Comparison of ENCODE assay signal across 16 cellular contexts in the genomic region with DNA sequence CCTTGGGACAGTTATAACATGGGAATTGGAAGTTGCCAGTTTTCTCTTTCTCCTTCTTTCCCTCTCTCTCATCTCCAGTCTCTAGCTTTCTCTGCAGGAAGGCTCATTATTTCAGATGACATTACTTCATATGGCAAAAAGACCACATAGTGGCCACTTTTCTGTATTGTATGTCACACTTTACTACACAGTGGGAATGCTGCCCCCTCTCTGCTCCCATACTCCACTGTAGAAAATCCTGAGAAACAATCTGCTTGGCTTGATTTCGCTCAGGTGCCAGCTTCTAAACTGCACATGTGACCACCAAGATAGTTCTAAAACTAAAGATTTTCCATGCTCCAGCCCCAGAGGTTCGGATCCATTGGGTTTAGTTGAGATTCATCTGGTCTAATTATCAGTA.
A peak's percentile ranks its signal among the peaks of the same experiment; 100 is the strongest.
DNase-seq lines count a peak whose midpoint lies in the region; ATAC-seq and TF ChIP-seq lines count a peak whose summit lies in the region.
"Had no signal": no experiment of that assay in that cellular context is flagged by ENCODE, and none has a peak within 500 bp of the region (broad histone marks: within the 10 kb centered on the region; RNA-seq: fewer than 3 reads in every experiment).

No MANE protein-coding gene starts in this region.

- H3K9me3 ChIP-seq in neural progenitor cell (ENCODE audit: low read depth), result no peaks in the 10 kb centered on the region
- H3K9me3 ChIP-seq: BLaER1, HAP-1 had no signal

- H3K27me3 ChIP-seq in dorsolateral prefrontal cortex, result no peaks in the 10 kb centered on the region
- no peaks in the 10 kb centered on the region for H3K27me3 ChIP-seq in neural progenitor cell
- H3K27me3 ChIP-seq: BLaER1 had no signal

- peaks cover 2% of the 10 kb centered on the region for H3K4me1 Mint-ChIP-seq in neural progenitor cell
- H3K4me1 Mint-ChIP-seq in osteocyte (ENCODE audit: unreplicated experiment), result no peaks in the 10 kb centered on the region

- H3K27ac Mint-ChIP-seq in neural progenitor cell (no peak overlapping the region), osteocyte (ENCODE audit: unreplicated experiment) (no peak overlapping the region)
- H3K27ac Mint-ChIP-seq: CD8-positive, alpha-beta T cell had no signal

- H3K36me3 Mint-ChIP-seq in neural progenitor cell, result no peaks in the 10 kb centered on the region
- no peaks in the 10 kb centered on the region for H3K36me3 Mint-ChIP-seq in osteocyte (ENCODE audit: unreplicated experiment)
- H3K36me3 Mint-ChIP-seq: CD8-positive, alpha-beta T cell had no signal

- DNase-seq in NCI-H82 (lab: John Stamatoyannopoulos, UW), result peak; percentile 11
- no peak for DNase-seq in NCI-H82 treated with DMSO at 0.1 percent for 48 hours (lab: John Stamatoyannopoulos, UW; ENCODE audit: unreplicated experiment)
- DNase-seq in dorsolateral prefrontal cortex, result no peak
- DNase-seq in neural progenitor cell (ENCODE audit: low spot score), result peak; percentile 5
- DNase-seq in Right ventricle myocardium inferior (ENCODE audit: missing footprints), result no peak
- DNase-seq in osteocyte (ENCODE audit: extremely low spot score, unreplicated experiment), result no peak
- DNase-seq: CD8-positive, alpha-beta T cell; DMS79 treated with DMSO at 0.1 percent for 48 hours; NCI-H187; NCI-H526 treated with DMSO at 0.1 percent for 48 hours; SHP77 treated with DMSO at 0.1 percent for 48 hours; T-helper 1 cell had no signal

- peaks cover 6% of the 10 kb centered on the region for H3K4me1 ChIP-seq in neural progenitor cell
- H3K4me1 ChIP-seq: BLaER1, HAP-1 had no signal

- H3K4me3 Mint-ChIP-seq in neural progenitor cell (no peak overlapping the region), osteocyte (ENCODE audit: unreplicated experiment) (no peak overlapping the region)
- H3K4me3 Mint-ChIP-seq: CD8-positive, alpha-beta T cell had no signal

- no peaks in the 10 kb centered on the region for H3K79me2 ChIP-seq in neural progenitor cell (ENCODE audit: low read depth)

- H3K9ac ChIP-seq in neural progenitor cell, result no peak overlapping the region
- H3K9ac ChIP-seq: BLaER1 had no signal

- no peaks in the 10 kb centered on the region for H3F3A ChIP-seq in neural progenitor cell (ENCODE audit: low read depth)

- TF ChIP-seq CTCF in LNCAP (IDR thresholded peaks at IDR 0.05) (peak; percentile 12; the same call in 1 of the 2 replicates), dorsolateral prefrontal cortex (IDR thresholded peaks at IDR 0.05 in 54 of 56, conservative IDR thresholded peaks at IDR 0.05 in 2 of 56; ENCODE audit: low read depth in 1 of 56, partially characterized antibody in 56 of 56) (peak in 19 of 56 donors; percentile 6 to 49 (median 19)), neural progenitor cell (IDR thresholded peaks at IDR 0.05) (peak; percentile 34), osteocyte (IDR thresholded peaks at IDR 0.05) (no peak)

- H3K4me3 ChIP-seq in dorsolateral prefrontal cortex (no peak overlapping the region), neural progenitor cell (no peak overlapping the region)
- H3K4me3 ChIP-seq: BLaER1, HAP-1 had no signal

- H3K9me3 Mint-ChIP-seq in neural progenitor cell (peaks cover 2% of the 10 kb centered on the region), osteocyte (ENCODE audit: unreplicated experiment) (peaks cover 4% of the 10 kb centered on the region)

- peak overlapping the region in 55 of 59 donors; percentile 9 to 96 (median 89) for H3K27ac ChIP-seq in dorsolateral prefrontal cortex
- no peak overlapping the region for H3K27ac ChIP-seq in neural progenitor cell
- H3K27ac ChIP-seq: BLaER1 had no signal

- no peaks in the 10 kb centered on the region for H4K20me1 ChIP-seq in neural progenitor cell (ENCODE audit: low read depth)
- H4K20me1 ChIP-seq: BLaER1 had no signal

- ATAC-seq in Right ventricle myocardium inferior (no peak), HG02870 (IDR thresholded peaks at IDR 0.05; ENCODE audit: unreplicated experiment) (no peak)
- ATAC-seq: CD8-positive, alpha-beta T cell had no signal

- intact Hi-C loops in dorsolateral prefrontal cortex (cut with DNase I) (loop anchor here in 1 of 2 donors (10.0 kb wide), 1 partner anchor 122 kb away; no protein-coding TSS in a partner anchor), Right ventricle myocardium inferior (cut with DNase I) (no loop called here)

- peak overlapping the region; percentile 23 for H2AFZ ChIP-seq in neural progenitor cell (replicated peaks)

- no peaks in the 10 kb centered on the region for H3K27me3 Mint-ChIP-seq in neural progenitor cell (ENCODE audit: insufficient read depth, low read depth)
- peaks cover 4% of the 10 kb centered on the region for H3K27me3 Mint-ChIP-seq in osteocyte (ENCODE audit: unreplicated experiment)

- H3K36me3 ChIP-seq in neural progenitor cell, result no peaks in the 10 kb centered on the region
- H3K36me3 ChIP-seq: BLaER1, HAP-1 had no signal

- no peak overlapping the region for H3K4me2 ChIP-seq in neural progenitor cell
- H3K4me2 ChIP-seq: BLaER1 had no signal

Comparison
In these comparisons a context has a peak if more than half of its experiments do, and no peak if none do; other contexts are left out.
1. DNase-seq: peak in NCI-H82 (single experiment) and neural progenitor cell (single experiment); none in NCI-H82 treated with DMSO at 0.1 percent for 48 hours (single experiment), dorsolateral prefrontal cortex (0 of 10), Right ventricle myocardium inferior (single experiment) and osteocyte (single experiment).